18 cellular contexts compared by ENCODE assay signal in genomic region chr16:31519746-31520145, GRCh38. TPM values are rescaled to one million over a fixed set of nuclear protein-coding genes. Genes with fewer than 3 reads are reported as not detected.
"Had no signal": no experiment of that assay in that cellular context is flagged by ENCODE, and none has a peak within 500 bp of the region (broad histone marks: within the 10 kb centered on the region; RNA-seq: fewer than 3 reads in every experiment).

No MANE protein-coding gene starts in this region.

- H3K9me3 ChIP-seq: body of pancreas, left lung, transverse colon had no signal

- H3K27me3 Mint-ChIP-seq: activated CD8-positive, alpha-beta T cell treated with anti-CD3 and anti-CD28 coated beads for 36 hours had no signal

- DNase-seq: activated CD4-positive, alpha-beta T cell treated with anti-CD3 and anti-CD28 coated beads for 4 hours; activated CD8-positive, alpha-beta T cell treated with anti-CD3 and anti-CD28 coated beads for 36 hours; activated effector memory CD4-positive, alpha-beta T cell treated with anti-CD3 and anti-CD28 coated beads, Interleukin-2, amount 50 U/mL, for 16 hours; activated T-cell treated with anti-CD3 and anti-CD28 coated beads, Interleukin-2, amount 50 U/mL, for 48 hours; amniotic stem cell; body of pancreas; caudate nucleus; left lung; mammary epithelial cell; naive thymus-derived CD8-positive, alpha-beta T cell; posterior cingulate gyrus; retina; stimulated activated naive CD8-positive, alpha-beta T cell treated with anti-CD3 and anti-CD28 coated beads, Interleukin-15, Interleukin-2, amounts not matched to agents 100 U/mL and 50 U/mL, for 24 hours; T-helper 2 cell; transverse colon had no signal

- H3K36me3 Mint-ChIP-seq: naive thymus-derived CD8-positive, alpha-beta T cell had no signal

- H3K27ac Mint-ChIP-seq: activated CD8-positive, alpha-beta T cell treated with anti-CD3 and anti-CD28 coated beads for 36 hours; activated naive CD4-positive, alpha-beta T cell treated with anti-CD3 and anti-CD28 coated beads, Interleukin-2, amount 50 U/mL, for 72 hours; naive thymus-derived CD8-positive, alpha-beta T cell; WTC11 had no signal

- H3K4me3 Mint-ChIP-seq: activated CD8-positive, alpha-beta T cell treated with anti-CD3 and anti-CD28 coated beads for 36 hours; naive thymus-derived CD8-positive, alpha-beta T cell; WTC11 had no signal

- H3K4me1 Mint-ChIP-seq: naive thymus-derived CD8-positive, alpha-beta T cell had no signal

- ATAC-seq: activated CD8-positive, alpha-beta T cell treated with anti-CD3 and anti-CD28 coated beads for 36 hours; activated naive CD4-positive, alpha-beta T cell treated with anti-CD3 and anti-CD28 coated beads, Interleukin-2, amount 50 U/mL, for 72 hours; body of pancreas; esophagus mucosa; left lung; naive thymus-derived CD8-positive, alpha-beta T cell; stimulated activated naive CD8-positive, alpha-beta T cell treated with anti-CD3 and anti-CD28 coated beads, Interleukin-15, Interleukin-2, amounts not matched to agents 100 U/mL and 50 U/mL, for 24 hours; WTC11 had no signal

RNA-seq across cellular contexts. Expression of gene AHSP, which starts 8.0 kb away (rescaled TPM):
- total RNA-seq: activated CD8-positive, alpha-beta T cell treated with anti-CD3 and anti-CD28 coated beads for 36 hours; activated naive CD4-positive, alpha-beta T cell treated with anti-CD3 and anti-CD28 coated beads, Interleukin-2, amount 50 U/mL, for 72 hours; body of pancreas; esophagus mucosa; left lung; mammary epithelial cell; naive thymus-derived CD8-positive, alpha-beta T cell; transverse colon had no signal

RNA-seq across cellular contexts. Expression of gene SLC5A2, which starts 36.8 kb away (rescaled TPM):
- total RNA-seq: activated CD8-positive, alpha-beta T cell treated with anti-CD3 and anti-CD28 coated beads for 36 hours; transverse colon had no signal
